Comparison of ENCODE assay signal across 10 cellular contexts in the genomic region with DNA sequence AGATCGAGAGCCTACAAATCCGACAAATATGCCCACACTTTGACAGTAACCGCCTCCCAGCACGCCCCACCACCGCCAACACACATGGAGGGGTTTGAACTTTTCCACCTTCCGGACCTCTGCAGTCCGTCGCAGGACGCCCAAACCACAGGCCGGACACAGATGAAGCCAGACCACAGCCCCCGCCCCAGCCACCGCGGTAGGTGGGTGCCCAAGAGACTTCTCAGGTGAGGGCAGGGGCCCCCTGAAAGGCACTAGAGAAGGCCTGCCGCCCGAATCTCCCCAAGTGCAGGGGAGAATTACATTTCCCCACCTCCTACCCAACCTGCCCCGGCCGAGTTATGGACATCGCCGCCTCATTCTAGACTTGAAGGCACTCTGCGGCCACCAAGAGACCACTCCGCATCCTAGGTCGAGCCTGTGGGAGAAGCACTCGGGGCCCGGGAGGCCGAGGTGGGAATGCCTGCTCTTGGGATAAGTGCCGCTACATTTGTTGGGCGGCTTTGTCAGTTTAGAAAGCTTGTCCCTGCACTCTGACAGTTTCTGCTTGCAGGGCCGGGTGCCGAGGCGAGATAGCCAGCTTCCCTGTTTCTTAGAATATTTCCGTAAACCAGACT. TPM values are rescaled to one million over a fixed set of nuclear protein-coding genes. Genes with fewer than 3 reads are reported as not detected.
A peak's percentile ranks its signal among the peaks of the same experiment; 100 is the strongest.
DNase-seq lines count a peak whose midpoint lies in the region; ATAC-seq and TF ChIP-seq lines count a peak whose summit lies in the region.
"Had no signal": no experiment of that assay in that cellular context is flagged by ENCODE, and none has a peak within 500 bp of the region (broad histone marks: within the 10 kb centered on the region; RNA-seq: fewer than 3 reads in every experiment).

No MANE protein-coding gene starts in this region.

- H3K4me1 Mint-ChIP-seq in WTC11: peaks cover 45% of the 10 kb centered on the region

- H3K9me3 Mint-ChIP-seq in WTC11: no peaks in the 10 kb centered on the region

- ATAC-seq in GM21529 (IDR thresholded peaks at IDR 0.05; ENCODE audit: unreplicated experiment) (peak; percentile 2), WTC11 (no peak), GM19328 (IDR thresholded peaks at IDR 0.05; ENCODE audit: unreplicated experiment) (no peak)

- peak overlapping the region; percentile 69 for H3K4me3 ChIP-seq in left ventricle myocardium inferior
- peak overlapping the region; percentile 70 for H3K4me3 ChIP-seq in smooth muscle cell

- no peak for DNase-seq in WTC11 (ENCODE audit: low spot score)
- DNase-seq in left ventricle myocardium inferior: no peak
- no peak for DNase-seq in smooth muscle cell (lab: John Stamatoyannopoulos, UW; ENCODE audit: unreplicated experiment)
- no peak for DNase-seq in T1000 (lab: John Stamatoyannopoulos, UW)
- DNase-seq in kidney glomerular epithelial cell (lab: John Stamatoyannopoulos, UW): no peak
- DNase-seq: NCI-H446 had no signal

- peaks cover 6% of the 10 kb centered on the region for H3F3A ChIP-seq in smooth muscle cell (ENCODE audit: low read depth)

- H3K9me3 ChIP-seq in left ventricle myocardium inferior (replicated peaks) (no peaks in the 10 kb centered on the region), smooth muscle cell (replicated peaks; ENCODE audit: low read depth) (no peaks in the 10 kb centered on the region)
- H3K9me3 ChIP-seq: prostate gland had no signal

- CTCF ChIA-PET in WTC11 (lab: Charles Lee): interaction anchor here (0.6 to 2.1 kb wide), 11 partner anchors 9 to 369 kb away, joined by 3 to 9 read pairs (median 4); partner anchors contain the start of genes HAND2 and SAP30

- H3K9ac ChIP-seq in smooth muscle cell (ENCODE audit: low read depth): peak overlapping the region; percentile 75

- POLR2A ChIA-PET in WTC11 (lab: Charles Lee): interaction anchor here (1.4 to 1.6 kb wide), 3 partner anchors 9 to 22 kb away, joined by 3 to 7 read pairs (median 5); partner anchors contain the start of gene HAND2

- no peaks in the 10 kb centered on the region for H3K36me3 Mint-ChIP-seq in WTC11

- peak overlapping the region; percentile 64 for H3K4me3 Mint-ChIP-seq in WTC11

- H3K27ac Mint-ChIP-seq in WTC11: no peak overlapping the region

- intact Hi-C loops in left ventricle myocardium inferior (cut with micrococcal nuclease): loop anchor here (10.0 kb wide), 1 partner anchor 246 kb away; no protein-coding TSS in a partner anchor

- H3K79me2 ChIP-seq in smooth muscle cell (ENCODE audit: low read depth): peaks cover 98% of the 10 kb centered on the region

- H4K20me1 ChIP-seq in smooth muscle cell (ENCODE audit: low read depth): no peaks in the 10 kb centered on the region

- H3K4me2 ChIP-seq in smooth muscle cell: peak overlapping the region; percentile 87

- peaks cover 100% of the 10 kb centered on the region for H3K27me3 Mint-ChIP-seq in WTC11 (ENCODE audit: low read depth)

- peak overlapping the region; percentile 92 for H3K27ac ChIP-seq in left ventricle myocardium inferior (replicated peaks)
- peak overlapping the region; percentile 83 for H3K27ac ChIP-seq in smooth muscle cell (ENCODE audit: low read depth)
- H3K27ac ChIP-seq: prostate gland had no signal

- peak overlapping the region; percentile 88 for H2AFZ ChIP-seq in smooth muscle cell (ENCODE audit: low read depth)

- no peak for TF ChIP-seq CTCF in WTC11 (IDR thresholded peaks at IDR 0.05)
- no peak for TF ChIP-seq CTCF in left ventricle myocardium inferior (IDR thresholded peaks at IDR 0.05; ENCODE audit: borderline replicate concordance)
- no peak for TF ChIP-seq CTCF in smooth muscle cell (IDR thresholded peaks at IDR 0.05; ENCODE audit: borderline replicate concordance, insufficient read depth, poor library complexity, severe bottlenecking)

- H3K36me3 ChIP-seq in left ventricle myocardium inferior (no peaks in the 10 kb centered on the region), smooth muscle cell (ENCODE audit: low read depth) (no peaks in the 10 kb centered on the region)
- H3K36me3 ChIP-seq: prostate gland had no signal

- H3K4me1 ChIP-seq in left ventricle myocardium inferior (peaks cover 41% of the 10 kb centered on the region), smooth muscle cell (ENCODE audit: low read depth) (peaks cover 19% of the 10 kb centered on the region)
- H3K4me1 ChIP-seq: prostate gland had no signal

- H3K27me3 ChIP-seq in left ventricle myocardium inferior (ENCODE audit: low read depth) (peaks cover 13% of the 10 kb centered on the region), smooth muscle cell (ENCODE audit: low read depth) (no peaks in the 10 kb centered on the region)

- 27% methylated on average over 31 of the region's 31 CpGs for WGBS in smooth muscle cell (ENCODE audit: low lambda C conversion rate)

TF ChIP-seq in WTC11, 78 proteins besides CTCF, POLR2A, EP300 and RAD21 (continues in another document):
- TF ChIP-seq ZNF423 (CRISPR knock-in tag; IDR thresholded peaks at IDR 0.05) (no peak), PRDM15 (CRISPR knock-in tag; IDR thresholded peaks at IDR 0.05) (no peak), GABPB1 (CRISPR knock-in tag; IDR thresholded peaks at IDR 0.05) (no peak), PRRX2 (CRISPR knock-in tag; IDR thresholded peaks at IDR 0.05) (no peak), ZNF121 (CRISPR knock-in tag; IDR thresholded peaks at IDR 0.05) (no peak)
- TF ChIP-seq, protein P1, sequence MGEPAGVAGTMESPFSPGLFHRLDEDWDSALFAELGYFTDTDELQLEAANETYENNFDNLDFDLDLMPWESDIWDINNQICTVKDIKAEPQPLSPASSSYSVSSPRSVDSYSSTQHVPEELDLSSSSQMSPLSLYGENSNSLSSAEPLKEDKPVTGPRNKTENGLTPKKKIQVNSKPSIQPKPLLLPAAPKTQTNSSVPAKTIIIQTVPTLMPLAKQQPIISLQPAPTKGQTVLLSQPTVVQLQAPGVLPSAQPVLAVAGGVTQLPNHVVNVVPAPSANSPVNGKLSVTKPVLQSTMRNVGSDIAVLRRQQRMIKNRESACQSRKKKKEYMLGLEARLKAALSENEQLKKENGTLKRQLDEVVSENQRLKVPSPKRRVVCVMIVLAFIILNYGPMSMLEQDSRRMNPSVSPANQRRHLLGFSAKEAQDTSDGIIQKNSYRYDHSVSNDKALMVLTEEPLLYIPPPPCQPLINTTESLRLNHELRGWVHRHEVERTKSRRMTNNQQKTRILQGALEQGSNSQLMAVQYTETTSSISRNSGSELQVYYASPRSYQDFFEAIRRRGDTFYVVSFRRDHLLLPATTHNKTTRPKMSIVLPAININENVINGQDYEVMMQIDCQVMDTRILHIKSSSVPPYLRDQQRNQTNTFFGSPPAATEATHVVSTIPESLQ (CRISPR knock-in tag; IDR thresholded peaks at IDR 0.05): no peak

RNA-seq across cellular contexts. Expression of gene HAND2, which starts 21.5 kb away (rescaled TPM):
- 0.09 to 0.13 TPM in 2 of 3 replicates, not detected in the other for total RNA-seq in WTC11 (2021)
- 117 TPM for total RNA-seq in left ventricle myocardium inferior
- 243 and 265 TPM in 2 replicates for total RNA-seq in smooth muscle cell
- polyA plus RNA-seq in smooth muscle cell: 287 and 324 TPM in 2 replicates
- total RNA-seq: frontal cortex had no signal

Comparison
In these comparisons a context has a peak if more than half of its experiments do, and no peak if none do; other contexts are left out.
1. RNA of gene HAND2, which starts 21.5 kb away (total RNA-seq): 243 to 265 TPM in smooth muscle cell and 117 TPM in left ventricle myocardium inferior (single experiment); 0.09 to 0.13 TPM in WTC11; every median in the first group is over 100 times any median in the second.